ENCODE assay signal across 1 cellular context in genomic region chr19:33436360-33437345, GRCh38.
TF ChIP-seq lines count a peak whose summit lies in the region.

No MANE protein-coding gene starts in this region.

TF ChIP-seq in HEK293, 187 proteins besides CTCF, POLR2A, EP300 and RAD21 (continued from another document):
- TF ChIP-seq ZNF621 (tag by site-specific recombination; IDR thresholded peaks at IDR 0.05) (no peak), EGR2 (tag by site-specific recombination; IDR thresholded peaks at IDR 0.05; ENCODE audit: low read depth) (peak; percentile 94), ZNF280D (tag by site-specific recombination; IDR thresholded peaks at IDR 0.05) (no peak), ZNF138 (tag by site-specific recombination; IDR thresholded peaks at IDR 0.05; ENCODE audit: borderline replicate concordance) (no peak), ZSCAN16 (tag by site-specific recombination; IDR thresholded peaks at IDR 0.05) (no peak), ZEB2 (tag by site-specific recombination; IDR thresholded peaks at IDR 0.05) (no peak), SCRT2 (tag by site-specific recombination; IDR thresholded peaks at IDR 0.05) (no peak), ZNF311 (tag by site-specific recombination; IDR thresholded peaks at IDR 0.05; ENCODE audit: borderline replicate concordance) (no peak), ZNF548 (tag by site-specific recombination; IDR thresholded peaks at IDR 0.05) (no peak), ZNF626 (tag by site-specific recombination; IDR thresholded peaks at IDR 0.05) (no peak), ZXDB (tag by site-specific recombination; IDR thresholded peaks at IDR 0.05) (no peak), ZNF501 (tag by site-specific recombination; IDR thresholded peaks at IDR 0.05) (no peak), ZNF660 (tag by site-specific recombination; IDR thresholded peaks at IDR 0.05) (no peak), GLI4 (tag by site-specific recombination; IDR thresholded peaks at IDR 0.05) (no peak), ZNF140 (tag by site-specific recombination; IDR thresholded peaks at IDR 0.05) (no peak), ZNF248 (tag by site-specific recombination; IDR thresholded peaks at IDR 0.05) (no peak), TRIM28 (IDR thresholded peaks at IDR 0.05; ENCODE audit: borderline replicate concordance, low read length) (no peak), ZNF544 (tag by site-specific recombination; IDR thresholded peaks at IDR 0.05) (no peak), ZNF585B (tag by site-specific recombination; IDR thresholded peaks at IDR 0.05) (no peak), ZNF239 (tag by site-specific recombination; IDR thresholded peaks at IDR 0.05) (no peak), ZIC2 (tag by site-specific recombination; IDR thresholded peaks at IDR 0.05) (peak; percentile 68), ZNF169 (tag by site-specific recombination; IDR thresholded peaks at IDR 0.05) (0 out of 2 replicates have a peak, but pooled peaks have one; percentile 7), HOXA7 (CRISPR knock-in tag; IDR thresholded peaks at IDR 0.05; ENCODE audit: borderline replicate concordance) (0 out of 2 replicates have a peak, but pooled peaks have one; percentile 30), ZSCAN5A (tag by site-specific recombination; IDR thresholded peaks at IDR 0.05) (no peak), ZNF664 (tag by site-specific recombination; IDR thresholded peaks at IDR 0.05) (no peak), ZSCAN23 (tag by site-specific recombination; IDR thresholded peaks at IDR 0.05) (no peak), SP7 (tag by site-specific recombination; IDR thresholded peaks at IDR 0.05) (0 out of 2 replicates have a peak, but pooled peaks have one; percentile 31), GLI2 (tag by site-specific recombination; IDR thresholded peaks at IDR 0.05; ENCODE audit: borderline replicate concordance, low read depth) (no peak), ZNF211 (tag by site-specific recombination; IDR thresholded peaks at IDR 0.05; ENCODE audit: low read depth) (no peak), ZNF530 (tag by site-specific recombination; IDR thresholded peaks at IDR 0.05; ENCODE audit: low read depth) (no peak), ZNF114 (tag by site-specific recombination; IDR thresholded peaks at IDR 0.05) (no peak)
- TF ChIP-seq, protein P1, sequence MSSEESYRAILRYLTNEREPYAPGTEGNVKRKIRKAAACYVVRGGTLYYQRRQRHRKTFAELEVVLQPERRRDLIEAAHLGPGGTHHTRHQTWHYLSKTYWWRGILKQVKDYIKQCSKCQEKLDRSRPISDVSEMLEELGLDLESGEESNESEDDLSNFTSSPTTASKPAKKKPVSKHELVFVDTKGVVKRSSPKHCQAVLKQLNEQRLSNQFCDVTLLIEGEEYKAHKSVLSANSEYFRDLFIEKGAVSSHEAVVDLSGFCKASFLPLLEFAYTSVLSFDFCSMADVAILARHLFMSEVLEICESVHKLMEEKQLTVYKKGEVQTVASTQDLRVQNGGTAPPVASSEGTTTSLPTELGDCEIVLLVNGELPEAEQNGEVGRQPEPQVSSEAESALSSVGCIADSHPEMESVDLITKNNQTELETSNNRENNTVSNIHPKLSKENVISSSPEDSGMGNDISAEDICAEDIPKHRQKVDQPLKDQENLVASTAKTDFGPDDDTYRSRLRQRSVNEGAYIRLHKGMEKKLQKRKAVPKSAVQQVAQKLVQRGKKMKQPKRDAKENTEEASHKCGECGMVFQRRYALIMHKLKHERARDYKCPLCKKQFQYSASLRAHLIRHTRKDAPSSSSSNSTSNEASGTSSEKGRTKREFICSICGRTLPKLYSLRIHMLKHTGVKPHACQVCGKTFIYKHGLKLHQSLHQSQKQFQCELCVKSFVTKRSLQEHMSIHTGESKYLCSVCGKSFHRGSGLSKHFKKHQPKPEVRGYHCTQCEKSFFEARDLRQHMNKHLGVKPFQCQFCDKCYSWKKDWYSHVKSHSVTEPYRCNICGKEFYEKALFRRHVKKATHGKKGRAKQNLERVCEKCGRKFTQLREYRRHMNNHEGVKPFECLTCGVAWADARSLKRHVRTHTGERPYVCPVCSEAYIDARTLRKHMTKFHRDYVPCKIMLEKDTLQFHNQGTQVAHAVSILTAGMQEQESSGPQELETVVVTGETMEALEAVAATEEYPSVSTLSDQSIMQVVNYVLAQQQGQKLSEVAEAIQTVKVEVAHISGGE (tag by site-specific recombination; conservative IDR thresholded peaks at IDR 0.05; ENCODE audit: low read depth): no peak
- TF ChIP-seq, protein P2, sequence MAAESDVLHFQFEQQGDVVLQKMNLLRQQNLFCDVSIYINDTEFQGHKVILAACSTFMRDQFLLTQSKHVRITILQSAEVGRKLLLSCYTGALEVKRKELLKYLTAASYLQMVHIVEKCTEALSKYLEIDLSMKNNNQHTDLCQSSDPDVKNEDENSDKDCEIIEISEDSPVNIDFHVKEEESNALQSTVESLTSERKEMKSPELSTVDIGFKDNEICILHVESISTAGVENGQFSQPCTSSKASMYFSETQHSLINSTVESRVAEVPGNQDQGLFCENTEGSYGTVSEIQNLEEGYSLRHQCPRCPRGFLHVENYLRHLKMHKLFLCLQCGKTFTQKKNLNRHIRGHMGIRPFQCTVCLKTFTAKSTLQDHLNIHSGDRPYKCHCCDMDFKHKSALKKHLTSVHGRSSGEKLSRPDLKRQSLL (tag by site-specific recombination; IDR thresholded peaks at IDR 0.05): no peak
